ENCODE assay signal across 16 cellular contexts in the genomic region with DNA sequence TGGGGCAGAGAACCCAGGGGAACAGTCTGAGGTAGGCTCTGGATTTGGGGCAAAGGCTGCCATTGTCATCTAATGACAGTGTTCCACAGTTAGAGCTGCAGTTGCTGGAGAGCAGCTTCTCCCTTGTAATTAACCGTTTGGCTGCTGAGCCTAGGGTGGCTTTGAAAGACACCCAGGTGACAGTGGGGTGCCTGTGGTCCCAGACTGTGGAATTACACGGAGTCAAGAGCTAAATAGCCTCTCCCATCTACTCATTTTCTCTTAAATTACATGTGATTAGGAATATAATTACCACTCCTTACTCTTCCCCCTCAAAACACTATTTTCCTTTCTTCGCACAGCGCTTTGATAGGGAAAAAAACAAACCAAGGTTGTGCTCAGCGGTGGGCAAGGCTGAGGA. TPM values are rescaled to one million over a fixed set of nuclear protein-coding genes. Genes with fewer than 3 reads are reported as not detected.
A peak's percentile ranks its signal among the peaks of the same experiment; 100 is the strongest.
DNase-seq lines count a peak whose midpoint lies in the region; ATAC-seq, FAIRE-seq and TF ChIP-seq lines count a peak whose summit lies in the region.
"Had no signal": no experiment of that assay in that cellular context is flagged by ENCODE, and none has a peak within 500 bp of the region (broad histone marks: within the 10 kb centered on the region; RNA-seq: fewer than 3 reads in every experiment).

No MANE protein-coding gene starts in this region.

- H3K9me3 ChIP-seq in A549 (no peaks in the 10 kb centered on the region), mesodermal cell (ENCODE audit: control insufficient read depth, low read length) (no peaks in the 10 kb centered on the region), tibial artery (no peaks in the 10 kb centered on the region)
- H3K9me3 ChIP-seq: right atrium auricular region had no signal

- intact Hi-C loops in tibial artery (cut with DNase I; ENCODE audit: low total_unique reads), result no loop called here

- WGBS in A549 (ENCODE audit: missing lambda C conversion rate), result 82% methylated on average over 5 of the region's 5 CpGs
- 0 to 5% methylated on average over 1 to 2 of the region's 5 CpGs for WGBS in mesodermal cell (ENCODE audit: insufficient coverage in 2 of 2), 2 experiments

- CTCF ChIA-PET in A549 (lab: Yijun Ruan, JAX), result interaction anchor here (0.6 to 1.1 kb wide), 3 partner anchors 11 to 618 kb away, joined by 3 to 6 read pairs (median 3); no protein-coding TSS in a partner anchor

- FAIRE-seq in A549 (lab: Jason Lieb, UNC), result no peak
- FAIRE-seq: GM12891 had no signal

- H3K27ac ChIP-seq in A549, result peak overlapping the region; percentile 66 to 86; a peak in 5 of 6 replicates
- no peak overlapping the region for H3K27ac ChIP-seq in mesodermal cell (ENCODE audit: low read depth, low read length, severe bottlenecking)
- no peak overlapping the region for H3K27ac ChIP-seq in tibial artery

- H3K9me3 Mint-ChIP-seq in brain, result peaks cover 0 to 3% (median 0%) of the 10 kb centered on the region in 5 experiments
- H3K9me3 Mint-ChIP-seq: effector memory CD8-positive, alpha-beta T cell had no signal

- H3K36me3 Mint-ChIP-seq in brain, result no peaks in the 10 kb centered on the region
- H3K36me3 Mint-ChIP-seq: naive B cell had no signal

- H3K27ac Mint-ChIP-seq in brain, result peak overlapping the region in 4 of 5 experiments; percentile 25 to 93 (median 86)
- H3K27ac Mint-ChIP-seq: effector memory CD8-positive, alpha-beta T cell; naive B cell had no signal

- TF ChIP-seq EP300 in A549 (IDR thresholded peaks at IDR 0.05), result no peak

- peak in 1 of 2 experiments; percentile 29; a peak in 2 of 6 replicates for ATAC-seq in A549
- ATAC-seq: effector memory CD8-positive, alpha-beta T cell had no signal

- DNase-seq in A549 (ENCODE audit: low read depth in 1 of 2, low spot score in 1 of 2) (no peak), H7 (no peak), tibial artery (no peak), GDM1 (lab: John Stamatoyannopoulos, UW) (no peak)
- DNase-seq in activated effector memory CD4-positive, alpha-beta T cell treated with Interleukin-2 at 50 U/mL for 16 hours, result no peak
- no peak for DNase-seq in stimulated activated CD4-positive, alpha-beta T cell treated with anti-CD3 and anti-CD28 coated beads, Interleukin-2, amount 100 ng/mL, for 24 hours
- DNase-seq: activated naive CD4-positive, alpha-beta T cell treated with anti-CD3 and anti-CD28 coated beads, Interleukin-2, amount 50 U/mL, for 16 hours; effector memory CD8-positive, alpha-beta T cell; naive B cell; NCI-H1436 treated with DMSO at 0.1 percent for 48 hours; stimulated activated CD4-positive, alpha-beta T cell treated with anti-CD3 and anti-CD28 coated beads, Interleukin-1b, Interleukin-23, amount 100 ng/mL, for 48 hours; T1000 had no signal

- peaks cover 12% of the 10 kb centered on the region for H3K27me3 ChIP-seq in H7 (ENCODE audit: control insufficient read depth, insufficient read depth, low read length)
- no peaks in the 10 kb centered on the region for H3K27me3 ChIP-seq in tibial artery
- H3K27me3 ChIP-seq: right atrium auricular region had no signal

- peak overlapping the region; percentile 88 to 89 (median 88) for H3K4me3 Mint-ChIP-seq in brain

- H3K27me3 Mint-ChIP-seq in brain, result peaks cover 41% of the 10 kb centered on the region

- no peak for TF ChIP-seq CTCF in A549 (IDR thresholded peaks at IDR 0.05)
- TF ChIP-seq CTCF in brain (conservative IDR thresholded peaks at IDR 0.05), result no peak
- TF ChIP-seq CTCF in tibial artery (IDR thresholded peaks at IDR 0.05), result no peak

- H3K4me1 ChIP-seq in A549 (peaks cover 30% of the 10 kb centered on the region), mesodermal cell (ENCODE audit: control insufficient read depth, insufficient read depth, low read length, poor library complexity, severe bottlenecking) (peaks cover 17% of the 10 kb centered on the region), tibial artery (peaks cover 0 to 21% (median 6%) of the 10 kb centered on the region in 4 donors)

- H3K4me1 Mint-ChIP-seq in brain, result peaks cover 18% of the 10 kb centered on the region

- H3K4me3 ChIP-seq in A549, result no peak overlapping the region
- H3K4me3 ChIP-seq in H7 (ENCODE audit: insufficient read depth, low read depth, low read length), result peak overlapping the region; percentile 60
- peak overlapping the region; percentile 35 for H3K4me3 ChIP-seq in mesodermal cell (ENCODE audit: extremely low read depth, insufficient read depth, low read length, poor library complexity, severe bottlenecking)
- no peak overlapping the region for H3K4me3 ChIP-seq in tibial artery

- no peak for TF ChIP-seq RAD21 in A549 (conservative IDR thresholded peaks at IDR 0.05 in 1 of 2, IDR thresholded peaks at IDR 0.05 in 1 of 2)

- POLR2A ChIA-PET in A549 (lab: Yijun Ruan, JAX), result interaction anchor here (0.8 kb wide), 1 partner anchor 44 kb away, joined by 3 read pairs; the partner anchor contains the start of gene BAMBI

- peak overlapping the region; percentile 78 for H3K4me2 ChIP-seq in A549

- no peak for TF ChIP-seq POLR2A in A549 (IDR thresholded peaks at IDR 0.05; ENCODE audit: low read length)

- H3K36me3 ChIP-seq in H7 (replicated peaks; ENCODE audit: control insufficient read depth, insufficient read depth, low read length) (no peaks in the 10 kb centered on the region), mesodermal cell (ENCODE audit: control insufficient read depth, insufficient read depth, low read length) (no peaks in the 10 kb centered on the region), tibial artery (no peaks in the 10 kb centered on the region)
- H3K36me3 ChIP-seq: right atrium auricular region had no signal

TF ChIP-seq in A549, 52 proteins besides CTCF, POLR2A, EP300 and RAD21:
- no peak for TF ChIP-seq MAZ (IDR thresholded peaks at IDR 0.05; ENCODE audit: borderline replicate concordance, low read depth, low read length)
- TF ChIP-seq ESRRA (IDR thresholded peaks at IDR 0.05; ENCODE audit: borderline replicate concordance, low read length), result no peak
- no peak for TF ChIP-seq USF2 (IDR thresholded peaks at IDR 0.05)
- TF ChIP-seq REST (IDR thresholded peaks at IDR 0.05), result no peak
- no peak for TF ChIP-seq RCOR1 (IDR thresholded peaks at IDR 0.05; ENCODE audit: low read depth, low read length)
- no peak for TF ChIP-seq FOXS1 (CRISPR knock-in tag; IDR thresholded peaks at IDR 0.05)
- TF ChIP-seq RNF2 (IDR thresholded peaks at IDR 0.05; ENCODE audit: borderline replicate concordance, low read depth), result no peak
- no peak for TF ChIP-seq ZNF302 (CRISPR knock-in tag; IDR thresholded peaks at IDR 0.05)
- no peak for TF ChIP-seq HEYL (CRISPR knock-in tag; IDR thresholded peaks at IDR 0.05)
- TF ChIP-seq, protein P1, sequence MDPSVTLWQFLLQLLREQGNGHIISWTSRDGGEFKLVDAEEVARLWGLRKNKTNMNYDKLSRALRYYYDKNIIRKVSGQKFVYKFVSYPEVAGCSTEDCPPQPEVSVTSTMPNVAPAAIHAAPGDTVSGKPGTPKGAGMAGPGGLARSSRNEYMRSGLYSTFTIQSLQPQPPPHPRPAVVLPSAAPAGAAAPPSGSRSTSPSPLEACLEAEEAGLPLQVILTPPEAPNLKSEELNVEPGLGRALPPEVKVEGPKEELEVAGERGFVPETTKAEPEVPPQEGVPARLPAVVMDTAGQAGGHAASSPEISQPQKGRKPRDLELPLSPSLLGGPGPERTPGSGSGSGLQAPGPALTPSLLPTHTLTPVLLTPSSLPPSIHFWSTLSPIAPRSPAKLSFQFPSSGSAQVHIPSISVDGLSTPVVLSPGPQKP (IDR thresholded peaks at IDR 0.05; ENCODE audit: low read depth, low read length), result no peak
- no peak for TF ChIP-seq TP53 (CRISPR knock-in tag; IDR thresholded peaks at IDR 0.05)
TF ChIP-seq in A549: peak in this region for 0.

RNA-seq across cellular contexts. Expression of gene BAMBI, which starts 44.0 kb away (rescaled TPM):
- polyA plus RNA-seq in A549 (2011; rRNA removed) (40.5 and 60.8 TPM in 2 replicates), A549 (2017; fragmentation: RNase III; extraction: RNeasy Plus Mini Kit Qiagen cat#74134 plus additional on column Dnase treatment) (23.2 to 26.1 TPM (median 25.6 TPM) in 3 replicates), brain (ENCODE audit: insufficient read depth, low read depth, low replicate concordance) (71.5 TPM)
- 20.6 and 25.0 TPM in 2 replicates for polyA plus RNA-seq in A549 (2012; cell fraction: cytosol; rRNA removed)
- 24.3 and 33.2 TPM in 2 replicates for polyA plus RNA-seq in A549 (2012; cell fraction: nucleus; rRNA removed)
- 25.2 and 32.9 TPM in 2 replicates for polyA minus RNA-seq in A549 (2011; rRNA and poly(A)+ RNA removed)
- total RNA-seq in H7 (2014; rRNA removed; shearing (Covaris generic)), result 74.9 and 79.1 TPM in 2 replicates
- polyA plus RNA-seq in mesodermal cell (2013, experiment 1 of 2), result 496 TPM
- 515 TPM for polyA plus RNA-seq in mesodermal cell (2013, experiment 2 of 2)

Comparison
In these comparisons a context has a peak if more than half of its experiments do, and no peak if none do; other contexts are left out.
1. H3K27ac ChIP-seq: peak in A549 (2 of 2); none in mesodermal cell (single experiment) and tibial artery (0 of 2).
2. H3K4me3 ChIP-seq: peak in H7 (single experiment) and mesodermal cell (single experiment); none in A549 (single experiment) and tibial artery (0 of 2).